Comparison of ENCODE assay signal across 1 cellular context in genomic region chr20:36645998-36646397, GRCh38.
TF ChIP-seq lines count a peak whose summit lies in the region.

SLA2 (minus strand) TSS chr20:36646196; CDS start chr20:36641335, 4,861 bp downstream.

TF ChIP-seq in WTC11, 78 proteins besides CTCF, POLR2A, EP300 and RAD21 (continued from another document):
- TF ChIP-seq, protein P1, sequence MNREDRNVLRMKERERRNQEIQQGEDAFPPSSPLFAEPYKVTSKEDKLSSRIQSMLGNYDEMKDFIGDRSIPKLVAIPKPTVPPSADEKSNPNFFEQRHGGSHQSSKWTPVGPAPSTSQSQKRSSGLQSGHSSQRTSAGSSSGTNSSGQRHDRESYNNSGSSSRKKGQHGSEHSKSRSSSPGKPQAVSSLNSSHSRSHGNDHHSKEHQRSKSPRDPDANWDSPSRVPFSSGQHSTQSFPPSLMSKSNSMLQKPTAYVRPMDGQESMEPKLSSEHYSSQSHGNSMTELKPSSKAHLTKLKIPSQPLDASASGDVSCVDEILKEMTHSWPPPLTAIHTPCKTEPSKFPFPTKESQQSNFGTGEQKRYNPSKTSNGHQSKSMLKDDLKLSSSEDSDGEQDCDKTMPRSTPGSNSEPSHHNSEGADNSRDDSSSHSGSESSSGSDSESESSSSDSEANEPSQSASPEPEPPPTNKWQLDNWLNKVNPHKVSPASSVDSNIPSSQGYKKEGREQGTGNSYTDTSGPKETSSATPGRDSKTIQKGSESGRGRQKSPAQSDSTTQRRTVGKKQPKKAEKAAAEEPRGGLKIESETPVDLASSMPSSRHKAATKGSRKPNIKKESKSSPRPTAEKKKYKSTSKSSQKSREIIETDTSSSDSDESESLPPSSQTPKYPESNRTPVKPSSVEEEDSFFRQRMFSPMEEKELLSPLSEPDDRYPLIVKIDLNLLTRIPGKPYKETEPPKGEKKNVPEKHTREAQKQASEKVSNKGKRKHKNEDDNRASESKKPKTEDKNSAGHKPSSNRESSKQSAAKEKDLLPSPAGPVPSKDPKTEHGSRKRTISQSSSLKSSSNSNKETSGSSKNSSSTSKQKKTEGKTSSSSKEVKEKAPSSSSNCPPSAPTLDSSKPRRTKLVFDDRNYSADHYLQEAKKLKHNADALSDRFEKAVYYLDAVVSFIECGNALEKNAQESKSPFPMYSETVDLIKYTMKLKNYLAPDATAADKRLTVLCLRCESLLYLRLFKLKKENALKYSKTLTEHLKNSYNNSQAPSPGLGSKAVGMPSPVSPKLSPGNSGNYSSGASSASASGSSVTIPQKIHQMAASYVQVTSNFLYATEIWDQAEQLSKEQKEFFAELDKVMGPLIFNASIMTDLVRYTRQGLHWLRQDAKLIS (CRISPR knock-in tag; IDR thresholded peaks at IDR 0.05; ENCODE audit: borderline replicate concordance), result no peak
- TF ChIP-seq ETV6 (CRISPR knock-in tag; IDR thresholded peaks at IDR 0.05), result no peak
- no peak for TF ChIP-seq FOXJ3 (CRISPR knock-in tag; IDR thresholded peaks at IDR 0.05; ENCODE audit: borderline replicate concordance)
- no peak for TF ChIP-seq EMX1 (CRISPR knock-in tag; IDR thresholded peaks at IDR 0.05)
- TF ChIP-seq TEAD4 (CRISPR knock-in tag; IDR thresholded peaks at IDR 0.05), result no peak
TF ChIP-seq in WTC11: peak in this region for 0.
